18 cellular contexts compared by ENCODE assay signal in the genomic region with DNA sequence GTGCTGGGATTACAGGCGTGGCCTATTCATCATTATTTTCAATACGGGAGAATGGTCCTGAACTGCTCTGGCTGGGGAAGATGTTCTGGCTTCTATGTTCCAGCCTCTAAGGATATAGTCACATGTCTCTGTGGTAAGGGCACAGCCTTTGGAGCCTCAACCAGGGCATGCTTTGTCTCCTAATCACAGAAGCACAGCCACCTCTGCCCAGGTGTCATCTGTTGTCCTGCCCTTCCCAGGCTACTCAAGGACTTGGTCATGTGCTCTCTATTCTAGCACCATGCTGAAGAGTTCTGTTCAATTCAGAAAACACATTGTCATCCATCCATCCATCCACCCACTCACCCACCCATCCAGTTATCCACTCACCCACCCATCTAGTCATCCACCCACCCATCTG.
"Had no signal": no experiment of that assay in that cellular context is flagged by ENCODE, and none has a peak within 500 bp of the region (broad histone marks: within the 10 kb centered on the region; RNA-seq: fewer than 3 reads in every experiment).

No MANE protein-coding gene starts in this region.

- H3K4me3 Mint-ChIP-seq: activated naive CD4-positive, alpha-beta T cell treated with anti-CD3 and anti-CD28 coated beads for 36 hours; activated T-helper 17 cell treated with anti-CD3 and anti-CD28 coated beads, Interleukin-2, amount 50 U/mL, for 72 hours; mesothelial cell of epicardium; natural killer cell treated with Interleukin-12 subunit alpha and Interleukin-12 subunit beta and Interleukin-15 and Interleukin-18, amount 100 ng/mL, for 72 hours; stimulated activated memory B cell treated with anti-CD40 and anti-IgM and Interleukin-4, amounts not matched to agents 10 μg/mL and 1 μg/mL and 100 μg/mL, for 72 hours had no signal

- H3K27me3 ChIP-seq: breast epithelium, hepatocyte, neutrophil, pancreas, right lobe of liver, thyroid gland had no signal

- H3K36me3 ChIP-seq: pancreas had no signal

- H3K4me1 Mint-ChIP-seq: mesothelial cell of epicardium had no signal

- H3K27ac ChIP-seq: breast epithelium, hepatocyte, neutrophil, pancreas, right lobe of liver, thyroid gland had no signal

- H3K27me3 Mint-ChIP-seq: activated T-helper 17 cell treated with anti-CD3 and anti-CD28 coated beads, Interleukin-2, amount 50 U/mL, for 72 hours; natural killer cell treated with Interleukin-12 subunit alpha and Interleukin-12 subunit beta and Interleukin-15 and Interleukin-18, amount 100 ng/mL, for 72 hours; stimulated activated memory B cell treated with anti-CD40 and anti-IgM and Interleukin-4, amounts not matched to agents 10 μg/mL and 1 μg/mL and 100 μg/mL, for 72 hours had no signal

- H3K4me3 ChIP-seq: breast epithelium, hepatocyte, lung, pancreas, right lobe of liver, thyroid gland had no signal

- DNase-seq: activated CD4-positive, CD25-positive, alpha-beta regulatory T cell treated with anti-CD3 and anti-CD28 coated beads, Interleukin-2, amount 50 U/mL, for 72 hours; activated naive CD4-positive, alpha-beta T cell treated with anti-CD3 and anti-CD28 coated beads for 36 hours; activated T-cell treated with anti-CD3 and anti-CD28 coated beads for 4 hours; dermis blood vessel endothelial cell; stimulated activated CD4-positive, alpha-beta T cell treated with anti-CD3 and anti-CD28 coated beads, Interleukin-4, amount 100 ng/mL, for 4 hours; thyroid gland had no signal

- ATAC-seq: activated T-helper 17 cell treated with anti-CD3 and anti-CD28 coated beads, Interleukin-2, amount 50 U/mL, for 72 hours; left cardiac atrium; natural killer cell treated with Interleukin-12 subunit alpha and Interleukin-12 subunit beta and Interleukin-15 and Interleukin-18, amount 100 ng/mL, for 72 hours; pancreas; right lobe of liver; stimulated activated memory B cell treated with anti-CD40 and anti-IgM and Interleukin-4, amounts not matched to agents 10 μg/mL and 1 μg/mL and 100 μg/mL, for 72 hours had no signal

- H3K4me1 ChIP-seq: breast epithelium, pancreas, right lobe of liver, thyroid gland had no signal

- H3K27ac Mint-ChIP-seq: activated naive CD4-positive, alpha-beta T cell treated with anti-CD3 and anti-CD28 coated beads for 36 hours; activated T-helper 17 cell treated with anti-CD3 and anti-CD28 coated beads, Interleukin-2, amount 50 U/mL, for 72 hours; mesothelial cell of epicardium; natural killer cell treated with Interleukin-12 subunit alpha and Interleukin-12 subunit beta and Interleukin-15 and Interleukin-18, amount 100 ng/mL, for 72 hours; stimulated activated memory B cell treated with anti-CD40 and anti-IgM and Interleukin-4, amounts not matched to agents 10 μg/mL and 1 μg/mL and 100 μg/mL, for 72 hours had no signal

- H3K9me3 ChIP-seq: pancreas, right lobe of liver, thyroid gland had no signal

- FAIRE-seq: astrocyte, pancreas had no signal
